In the genomic region with DNA sequence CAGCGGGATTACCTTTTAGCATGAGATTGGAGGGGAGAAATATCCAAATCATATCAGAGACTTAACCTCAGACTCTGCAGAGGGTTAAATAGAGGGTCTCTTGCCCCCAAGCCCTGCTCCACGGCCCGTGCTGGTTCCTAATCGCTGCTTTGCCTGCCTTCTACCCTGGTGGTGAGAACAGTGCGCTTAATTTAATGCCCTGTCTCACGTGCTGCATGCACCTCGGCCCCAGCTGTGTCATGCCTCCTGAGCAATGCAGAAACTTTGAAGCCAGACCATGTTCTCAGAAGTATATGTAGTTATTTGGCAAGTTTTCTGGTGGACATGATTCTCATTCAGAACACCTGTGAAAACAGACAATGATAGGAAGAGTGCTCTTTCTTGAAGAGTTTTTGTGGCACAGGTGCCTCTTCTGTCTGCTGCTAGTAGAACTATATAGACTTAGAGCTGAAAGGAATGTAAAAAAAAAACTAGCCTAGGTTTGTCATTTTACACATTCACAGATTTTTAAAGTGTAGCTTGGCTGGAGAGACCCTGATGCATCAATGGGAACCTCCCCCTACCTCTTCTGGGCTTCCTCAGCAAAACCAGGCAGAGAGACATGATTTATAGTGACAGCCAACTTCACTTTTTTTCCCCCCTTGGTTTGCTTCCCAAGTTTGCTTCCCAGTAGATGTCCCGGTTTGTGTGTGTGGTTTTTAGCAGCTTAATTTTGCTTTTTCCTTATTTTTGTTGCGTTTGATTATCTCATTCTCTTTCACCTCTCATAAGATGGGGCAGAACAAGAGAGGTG, we compare ENCODE assay signal across 1 cellular context.
TF ChIP-seq lines count a peak whose summit lies in the region.

No MANE protein-coding gene starts in this region.

TF ChIP-seq in GM12878, 131 proteins besides CTCF, POLR2A, EP300 and RAD21 (continues in another document):
- TF ChIP-seq ZSCAN29 (IDR thresholded peaks at IDR 0.05) (no peak), NBN (IDR thresholded peaks at IDR 0.05) (no peak), PAX5 (IDR thresholded peaks at IDR 0.05; ENCODE audit: borderline replicate concordance, low read depth, low read length) (peak; percentile 76), SIX5 (IDR thresholded peaks at IDR 0.05; ENCODE audit: low read depth, low read length, severe bottlenecking) (no peak), BACH1 (IDR thresholded peaks at IDR 0.05; ENCODE audit: borderline replicate concordance) (peak; percentile 27; the same call in 1 of the 2 replicates), PML (IDR thresholded peaks at IDR 0.05; ENCODE audit: low read length) (0 out of 2 replicates have a peak, but pooled peaks have one; percentile 23), SUZ12 (IDR thresholded peaks at IDR 0.05; ENCODE audit: unreplicated experiment) (no peak), RUNX3 (IDR thresholded peaks at IDR 0.05; ENCODE audit: low read length) (peak; percentile 41; the same call in 1 of the 2 replicates), EGR1 (IDR thresholded peaks at IDR 0.05; ENCODE audit: borderline replicate concordance in 1 of 2, low read depth in 2 of 2, low read length in 2 of 2) (no peak), FOXK2 (IDR thresholded peaks at IDR 0.05) (no peak), TCF12 (IDR thresholded peaks at IDR 0.05; ENCODE audit: low read depth, low read length) (peak; percentile 64; the same call in 1 of the 2 replicates), FOXM1 (IDR thresholded peaks at IDR 0.05; ENCODE audit: low read depth, low read length) (no peak), BHLHE40 (IDR thresholded peaks at IDR 0.05; ENCODE audit: borderline replicate concordance in 1 of 2, low read depth in 2 of 2, low read length in 1 of 2) (peak; percentile 98), SIN3A (IDR thresholded peaks at IDR 0.05; ENCODE audit: low read depth, low read length) (peak; percentile 59; the same call in 1 of the 2 replicates), DPF2 (IDR thresholded peaks at IDR 0.05) (0 out of 2 replicates have a peak, but pooled peaks have one; percentile 12), MTA2 (IDR thresholded peaks at IDR 0.05; ENCODE audit: low read depth) (no peak), NR2C2 (IDR thresholded peaks at IDR 0.05; ENCODE audit: borderline replicate concordance, control insufficient read depth, insufficient read length, low read depth) (no peak), ASH2L (IDR thresholded peaks at IDR 0.05; ENCODE audit: borderline replicate concordance, low read depth) (no peak), TCF3 (IDR thresholded peaks at IDR 0.05; ENCODE audit: borderline replicate concordance, insufficient read depth, low read depth, low read length) (0 out of 2 replicates have a peak, but pooled peaks have one; percentile 57), CBX5 (IDR thresholded peaks at IDR 0.05; ENCODE audit: low read depth) (0 out of 2 replicates have a peak, but pooled peaks have one; percentile 13), MEF2B (IDR thresholded peaks at IDR 0.05; ENCODE audit: partially characterized antibody, poor library complexity, severe bottlenecking) (peak; percentile 36), BCL11A (IDR thresholded peaks at IDR 0.05; ENCODE audit: low read depth, low read length) (0 out of 2 replicates have a peak, but pooled peaks have one; percentile 10)
- TF ChIP-seq, protein P1, sequence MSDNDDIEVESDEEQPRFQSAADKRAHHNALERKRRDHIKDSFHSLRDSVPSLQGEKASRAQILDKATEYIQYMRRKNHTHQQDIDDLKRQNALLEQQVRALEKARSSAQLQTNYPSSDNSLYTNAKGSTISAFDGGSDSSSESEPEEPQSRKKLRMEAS (IDR thresholded peaks at IDR 0.05; ENCODE audit: low read depth, low read length), result peak; percentile 63; the same call in 1 of the 2 replicates
- TF ChIP-seq, protein P2, sequence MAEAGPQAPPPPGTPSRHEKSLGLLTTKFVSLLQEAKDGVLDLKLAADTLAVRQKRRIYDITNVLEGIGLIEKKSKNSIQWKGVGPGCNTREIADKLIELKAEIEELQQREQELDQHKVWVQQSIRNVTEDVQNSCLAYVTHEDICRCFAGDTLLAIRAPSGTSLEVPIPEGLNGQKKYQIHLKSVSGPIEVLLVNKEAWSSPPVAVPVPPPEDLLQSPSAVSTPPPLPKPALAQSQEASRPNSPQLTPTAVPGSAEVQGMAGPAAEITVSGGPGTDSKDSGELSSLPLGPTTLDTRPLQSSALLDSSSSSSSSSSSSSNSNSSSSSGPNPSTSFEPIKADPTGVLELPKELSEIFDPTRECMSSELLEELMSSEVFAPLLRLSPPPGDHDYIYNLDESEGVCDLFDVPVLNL (IDR thresholded peaks at IDR 0.05; ENCODE audit: low read depth, low read length), result no peak
- TF ChIP-seq, protein P3, sequence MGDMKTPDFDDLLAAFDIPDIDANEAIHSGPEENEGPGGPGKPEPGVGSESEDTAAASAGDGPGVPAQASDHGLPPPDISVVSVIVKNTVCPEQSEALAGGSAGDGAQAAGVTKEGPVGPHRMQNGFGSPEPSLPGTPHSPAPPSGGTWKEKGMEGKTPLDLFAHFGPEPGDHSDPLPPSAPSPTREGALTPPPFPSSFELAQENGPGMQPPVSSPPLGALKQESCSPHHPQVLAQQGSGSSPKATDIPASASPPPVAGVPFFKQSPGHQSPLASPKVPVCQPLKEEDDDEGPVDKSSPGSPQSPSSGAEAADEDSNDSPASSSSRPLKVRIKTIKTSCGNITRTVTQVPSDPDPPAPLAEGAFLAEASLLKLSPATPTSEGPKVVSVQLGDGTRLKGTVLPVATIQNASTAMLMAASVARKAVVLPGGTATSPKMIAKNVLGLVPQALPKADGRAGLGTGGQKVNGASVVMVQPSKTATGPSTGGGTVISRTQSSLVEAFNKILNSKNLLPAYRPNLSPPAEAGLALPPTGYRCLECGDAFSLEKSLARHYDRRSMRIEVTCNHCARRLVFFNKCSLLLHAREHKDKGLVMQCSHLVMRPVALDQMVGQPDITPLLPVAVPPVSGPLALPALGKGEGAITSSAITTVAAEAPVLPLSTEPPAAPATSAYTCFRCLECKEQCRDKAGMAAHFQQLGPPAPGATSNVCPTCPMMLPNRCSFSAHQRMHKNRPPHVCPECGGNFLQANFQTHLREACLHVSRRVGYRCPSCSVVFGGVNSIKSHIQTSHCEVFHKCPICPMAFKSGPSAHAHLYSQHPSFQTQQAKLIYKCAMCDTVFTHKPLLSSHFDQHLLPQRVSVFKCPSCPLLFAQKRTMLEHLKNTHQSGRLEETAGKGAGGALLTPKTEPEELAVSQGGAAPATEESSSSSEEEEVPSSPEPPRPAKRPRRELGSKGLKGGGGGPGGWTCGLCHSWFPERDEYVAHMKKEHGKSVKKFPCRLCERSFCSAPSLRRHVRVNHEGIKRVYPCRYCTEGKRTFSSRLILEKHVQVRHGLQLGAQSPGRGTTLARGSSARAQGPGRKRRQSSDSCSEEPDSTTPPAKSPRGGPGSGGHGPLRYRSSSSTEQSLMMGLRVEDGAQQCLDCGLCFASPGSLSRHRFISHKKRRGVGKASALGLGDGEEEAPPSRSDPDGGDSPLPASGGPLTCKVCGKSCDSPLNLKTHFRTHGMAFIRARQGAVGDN (IDR thresholded peaks at IDR 0.05), result peak; percentile 79
- TF ChIP-seq, protein P4, sequence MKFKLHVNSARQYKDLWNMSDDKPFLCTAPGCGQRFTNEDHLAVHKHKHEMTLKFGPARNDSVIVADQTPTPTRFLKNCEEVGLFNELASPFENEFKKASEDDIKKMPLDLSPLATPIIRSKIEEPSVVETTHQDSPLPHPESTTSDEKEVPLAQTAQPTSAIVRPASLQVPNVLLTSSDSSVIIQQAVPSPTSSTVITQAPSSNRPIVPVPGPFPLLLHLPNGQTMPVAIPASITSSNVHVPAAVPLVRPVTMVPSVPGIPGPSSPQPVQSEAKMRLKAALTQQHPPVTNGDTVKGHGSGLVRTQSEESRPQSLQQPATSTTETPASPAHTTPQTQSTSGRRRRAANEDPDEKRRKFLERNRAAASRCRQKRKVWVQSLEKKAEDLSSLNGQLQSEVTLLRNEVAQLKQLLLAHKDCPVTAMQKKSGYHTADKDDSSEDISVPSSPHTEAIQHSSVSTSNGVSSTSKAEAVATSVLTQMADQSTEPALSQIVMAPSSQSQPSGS (IDR thresholded peaks at IDR 0.05; ENCODE audit: low read length), result no peak
- TF ChIP-seq, protein P5, sequence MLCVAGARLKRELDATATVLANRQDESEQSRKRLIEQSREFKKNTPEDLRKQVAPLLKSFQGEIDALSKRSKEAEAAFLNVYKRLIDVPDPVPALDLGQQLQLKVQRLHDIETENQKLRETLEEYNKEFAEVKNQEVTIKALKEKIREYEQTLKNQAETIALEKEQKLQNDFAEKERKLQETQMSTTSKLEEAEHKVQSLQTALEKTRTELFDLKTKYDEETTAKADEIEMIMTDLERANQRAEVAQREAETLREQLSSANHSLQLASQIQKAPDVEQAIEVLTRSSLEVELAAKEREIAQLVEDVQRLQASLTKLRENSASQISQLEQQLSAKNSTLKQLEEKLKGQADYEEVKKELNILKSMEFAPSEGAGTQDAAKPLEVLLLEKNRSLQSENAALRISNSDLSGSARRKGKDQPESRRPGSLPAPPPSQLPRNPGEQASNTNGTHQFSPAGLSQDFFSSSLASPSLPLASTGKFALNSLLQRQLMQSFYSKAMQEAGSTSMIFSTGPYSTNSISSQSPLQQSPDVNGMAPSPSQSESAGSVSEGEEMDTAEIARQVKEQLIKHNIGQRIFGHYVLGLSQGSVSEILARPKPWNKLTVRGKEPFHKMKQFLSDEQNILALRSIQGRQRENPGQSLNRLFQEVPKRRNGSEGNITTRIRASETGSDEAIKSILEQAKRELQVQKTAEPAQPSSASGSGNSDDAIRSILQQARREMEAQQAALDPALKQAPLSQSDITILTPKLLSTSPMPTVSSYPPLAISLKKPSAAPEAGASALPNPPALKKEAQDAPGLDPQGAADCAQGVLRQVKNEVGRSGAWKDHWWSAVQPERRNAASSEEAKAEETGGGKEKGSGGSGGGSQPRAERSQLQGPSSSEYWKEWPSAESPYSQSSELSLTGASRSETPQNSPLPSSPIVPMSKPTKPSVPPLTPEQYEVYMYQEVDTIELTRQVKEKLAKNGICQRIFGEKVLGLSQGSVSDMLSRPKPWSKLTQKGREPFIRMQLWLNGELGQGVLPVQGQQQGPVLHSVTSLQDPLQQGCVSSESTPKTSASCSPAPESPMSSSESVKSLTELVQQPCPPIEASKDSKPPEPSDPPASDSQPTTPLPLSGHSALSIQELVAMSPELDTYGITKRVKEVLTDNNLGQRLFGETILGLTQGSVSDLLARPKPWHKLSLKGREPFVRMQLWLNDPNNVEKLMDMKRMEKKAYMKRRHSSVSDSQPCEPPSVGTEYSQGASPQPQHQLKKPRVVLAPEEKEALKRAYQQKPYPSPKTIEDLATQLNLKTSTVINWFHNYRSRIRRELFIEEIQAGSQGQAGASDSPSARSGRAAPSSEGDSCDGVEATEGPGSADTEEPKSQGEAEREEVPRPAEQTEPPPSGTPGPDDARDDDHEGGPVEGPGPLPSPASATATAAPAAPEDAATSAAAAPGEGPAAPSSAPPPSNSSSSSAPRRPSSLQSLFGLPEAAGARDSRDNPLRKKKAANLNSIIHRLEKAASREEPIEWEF (IDR thresholded peaks at IDR 0.05; ENCODE audit: insufficient replicate concordance, low read depth, low read length), result no peak
- TF ChIP-seq, protein P6, sequence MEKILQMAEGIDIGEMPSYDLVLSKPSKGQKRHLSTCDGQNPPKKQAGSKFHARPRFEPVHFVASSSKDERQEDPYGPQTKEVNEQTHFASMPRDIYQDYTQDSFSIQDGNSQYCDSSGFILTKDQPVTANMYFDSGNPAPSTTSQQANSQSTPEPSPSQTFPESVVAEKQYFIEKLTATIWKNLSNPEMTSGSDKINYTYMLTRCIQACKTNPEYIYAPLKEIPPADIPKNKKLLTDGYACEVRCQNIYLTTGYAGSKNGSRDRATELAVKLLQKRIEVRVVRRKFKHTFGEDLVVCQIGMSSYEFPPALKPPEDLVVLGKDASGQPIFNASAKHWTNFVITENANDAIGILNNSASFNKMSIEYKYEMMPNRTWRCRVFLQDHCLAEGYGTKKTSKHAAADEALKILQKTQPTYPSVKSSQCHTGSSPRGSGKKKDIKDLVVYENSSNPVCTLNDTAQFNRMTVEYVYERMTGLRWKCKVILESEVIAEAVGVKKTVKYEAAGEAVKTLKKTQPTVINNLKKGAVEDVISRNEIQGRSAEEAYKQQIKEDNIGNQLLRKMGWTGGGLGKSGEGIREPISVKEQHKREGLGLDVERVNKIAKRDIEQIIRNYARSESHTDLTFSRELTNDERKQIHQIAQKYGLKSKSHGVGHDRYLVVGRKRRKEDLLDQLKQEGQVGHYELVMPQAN (conservative IDR thresholded peaks at IDR 0.05), result 0 out of 2 replicates have a peak, but pooled peaks have one; percentile 33
- TF ChIP-seq, protein P7, sequence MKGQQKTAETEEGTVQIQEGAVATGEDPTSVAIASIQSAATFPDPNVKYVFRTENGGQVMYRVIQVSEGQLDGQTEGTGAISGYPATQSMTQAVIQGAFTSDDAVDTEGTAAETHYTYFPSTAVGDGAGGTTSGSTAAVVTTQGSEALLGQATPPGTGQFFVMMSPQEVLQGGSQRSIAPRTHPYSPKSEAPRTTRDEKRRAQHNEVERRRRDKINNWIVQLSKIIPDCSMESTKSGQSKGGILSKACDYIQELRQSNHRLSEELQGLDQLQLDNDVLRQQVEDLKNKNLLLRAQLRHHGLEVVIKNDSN (IDR thresholded peaks at IDR 0.05; ENCODE audit: borderline replicate concordance, extremely low read length, insufficient read depth, low read depth, low read length), result peak; percentile 68
- TF ChIP-seq, protein P8, sequence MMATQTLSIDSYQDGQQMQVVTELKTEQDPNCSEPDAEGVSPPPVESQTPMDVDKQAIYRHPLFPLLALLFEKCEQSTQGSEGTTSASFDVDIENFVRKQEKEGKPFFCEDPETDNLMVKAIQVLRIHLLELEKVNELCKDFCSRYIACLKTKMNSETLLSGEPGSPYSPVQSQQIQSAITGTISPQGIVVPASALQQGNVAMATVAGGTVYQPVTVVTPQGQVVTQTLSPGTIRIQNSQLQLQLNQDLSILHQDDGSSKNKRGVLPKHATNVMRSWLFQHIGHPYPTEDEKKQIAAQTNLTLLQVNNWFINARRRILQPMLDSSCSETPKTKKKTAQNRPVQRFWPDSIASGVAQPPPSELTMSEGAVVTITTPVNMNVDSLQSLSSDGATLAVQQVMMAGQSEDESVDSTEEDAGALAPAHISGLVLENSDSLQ (IDR thresholded peaks at IDR 0.05), result 0 out of 2 replicates have a peak, but pooled peaks have one; percentile 24
